ENCODE assay signal across 13 cellular contexts in the genomic region with DNA sequence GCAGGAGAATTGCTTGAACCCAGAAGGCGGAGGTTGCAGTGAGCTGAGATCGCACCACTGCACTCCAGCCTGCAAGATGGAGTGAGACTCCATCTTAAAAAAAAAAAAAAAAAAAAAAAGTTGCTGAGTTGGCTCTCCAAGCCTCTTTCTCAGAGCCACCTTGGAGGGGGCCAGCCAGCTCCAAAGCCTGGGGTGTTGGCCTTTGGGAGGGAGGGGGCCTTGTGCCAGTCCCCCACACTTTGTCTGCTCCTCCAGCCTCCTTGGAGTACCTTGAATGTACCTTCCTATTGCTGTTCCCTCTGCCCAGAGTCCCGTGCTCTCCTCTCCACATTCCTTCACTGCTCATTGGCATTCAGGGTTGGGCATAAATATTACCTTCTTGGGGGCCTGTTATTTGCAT.
DNase-seq lines count a peak whose midpoint lies in the region; ATAC-seq, FAIRE-seq and TF ChIP-seq lines count a peak whose summit lies in the region.
"Had no signal": no experiment of that assay in that cellular context is flagged by ENCODE, and none has a peak within 500 bp of the region (broad histone marks: within the 10 kb centered on the region; RNA-seq: fewer than 3 reads in every experiment).

No MANE protein-coding gene starts in this region.

- no peak overlapping the region for H3K4me3 ChIP-seq in CD4-positive, CD25-positive, alpha-beta regulatory T cell (ENCODE audit: low read depth, low read length)
- H3K4me3 ChIP-seq in Loucy (ENCODE audit: low read length, poor library complexity, severe bottlenecking) (no peak overlapping the region), ovary (no peak overlapping the region), foreskin fibroblast (ENCODE audit: low read depth in 1 of 2, low read length in 2 of 2) (no peak overlapping the region)

- no peaks in the 10 kb centered on the region for H3K9me2 ChIP-seq in Loucy (replicated peaks; ENCODE audit: low read depth, low read length)

- peaks cover 53% of the 10 kb centered on the region for H3K4me1 ChIP-seq in CD4-positive, CD25-positive, alpha-beta regulatory T cell (ENCODE audit: control insufficient read depth, insufficient read depth, low read length, poor library complexity, severe bottlenecking)
- peaks cover 37% of the 10 kb centered on the region for H3K4me1 ChIP-seq in Loucy (ENCODE audit: insufficient read depth, low read length, poor library complexity, severe bottlenecking)
- H3K4me1 ChIP-seq in ovary (ENCODE audit: insufficient read depth) = peaks cover 17% of the 10 kb centered on the region

- TF ChIP-seq CTCF in Loucy (conservative IDR thresholded peaks at IDR 0.05; ENCODE audit: low read length) (no peak), endothelial cell (IDR thresholded peaks at IDR 0.05; ENCODE audit: unreplicated experiment) (no peak), ovary (IDR thresholded peaks at IDR 0.05) (no peak), foreskin fibroblast (IDR thresholded peaks at IDR 0.05; ENCODE audit: low read depth, low read length) (no peak)

- no peak for TF ChIP-seq EP300 in ovary (IDR thresholded peaks at IDR 0.05)

- WGBS in ovary, 3 donors = 95 to 100% (median 96%) methylated on average over 3 of the region's 3 CpGs

- no peaks in the 10 kb centered on the region for H4K20me1 ChIP-seq in Loucy (ENCODE audit: insufficient read depth, low read length, poor library complexity, severe bottlenecking)

- H3K27me3 ChIP-seq in CD4-positive, CD25-positive, alpha-beta regulatory T cell (ENCODE audit: control insufficient read depth, insufficient read depth, low read length) = no peaks in the 10 kb centered on the region
- no peaks in the 10 kb centered on the region for H3K27me3 ChIP-seq in Loucy (ENCODE audit: insufficient read depth, low read length, poor library complexity, severe bottlenecking)
- H3K27me3 ChIP-seq in ovary = no peaks in the 10 kb centered on the region

- FAIRE-seq in frontal cortex (lab: Jason Lieb, UNC) = no peak
- FAIRE-seq: TTC549 had no signal

- H3K79me2 ChIP-seq in Loucy (ENCODE audit: insufficient read depth, low read length) = peaks cover 24% of the 10 kb centered on the region; the same call in 1 of the 2 replicates

- peak overlapping the region; percentile 66 for H3K9ac ChIP-seq in Loucy (ENCODE audit: low read depth, low read length, poor library complexity, severe bottlenecking)

- no peak overlapping the region for H2AFZ ChIP-seq in Loucy (ENCODE audit: low read length)

- H3K36me3 Mint-ChIP-seq in CD4-positive, CD25-positive, alpha-beta regulatory T cell = peaks cover 5% of the 10 kb centered on the region
- H3K36me3 Mint-ChIP-seq in endothelial cell (ENCODE audit: low read depth, unreplicated experiment) = peaks cover 25% of the 10 kb centered on the region

- H3K36me3 ChIP-seq in CD4-positive, CD25-positive, alpha-beta regulatory T cell (ENCODE audit: control insufficient read depth, insufficient read depth, low read length) = no peaks in the 10 kb centered on the region
- no peaks in the 10 kb centered on the region; the same call in 1 of the 2 replicates for H3K36me3 ChIP-seq in Loucy (ENCODE audit: insufficient read depth, low read length)
- no peaks in the 10 kb centered on the region for H3K36me3 ChIP-seq in ovary

- H3F3A ChIP-seq in Loucy (ENCODE audit: low read depth) = no peaks in the 10 kb centered on the region

- no peak for ATAC-seq in CD4-positive, CD25-positive, alpha-beta regulatory T cell (ENCODE audit: low read depth in 2 of 2)

- peaks cover 20 to 69% (median 53%) of the 10 kb centered on the region in 4 donors for H3K4me1 Mint-ChIP-seq in CD4-positive, CD25-positive, alpha-beta regulatory T cell
- peaks cover 85% of the 10 kb centered on the region for H3K4me1 Mint-ChIP-seq in endothelial cell (ENCODE audit: unreplicated experiment)

- no peaks in the 10 kb centered on the region for H3K9me3 Mint-ChIP-seq in CD4-positive, CD25-positive, alpha-beta regulatory T cell
- H3K9me3 Mint-ChIP-seq in endothelial cell (ENCODE audit: unreplicated experiment) = no peaks in the 10 kb centered on the region
- H3K9me3 Mint-ChIP-seq: neural crest cell had no signal

- intact Hi-C loops in ovary (cut with DNase I) = no loop called here

- no peak for TF ChIP-seq POLR2A in ovary (IDR thresholded peaks at IDR 0.05)

- H3K9me3 ChIP-seq in CD4-positive, CD25-positive, alpha-beta regulatory T cell (ENCODE audit: control insufficient read depth in 2 of 2, low read length in 2 of 2) = no peaks in the 10 kb centered on the region
- H3K9me3 ChIP-seq in Loucy (ENCODE audit: insufficient read depth, low read depth, low read length) (no peaks in the 10 kb centered on the region), ovary (no peaks in the 10 kb centered on the region)

- H3K27ac Mint-ChIP-seq in CD4-positive, CD25-positive, alpha-beta regulatory T cell = peak overlapping the region; percentile 96 to 99 (median 98)
- H3K27ac Mint-ChIP-seq in endothelial cell (ENCODE audit: unreplicated experiment) = peak overlapping the region; percentile 99

- DNase-seq in CD4-positive, CD25-positive, alpha-beta regulatory T cell = no peak
- DNase-seq in endothelial cell (ENCODE audit: low spot score) (no peak), ovary (peak in 2 of 5 donors; percentile 21 to 22), NCI-H345 (lab: John Stamatoyannopoulos, UW) (no peak), GF-D8 (lab: John Stamatoyannopoulos, UW) (no peak), frontal cortex (ENCODE audit: low spot score in 2 of 2) (no peak), foreskin fibroblast (no peak)
- DNase-seq: NCI-H1105 had no signal

- peak overlapping the region; percentile 92 for H3K27ac ChIP-seq in CD4-positive, CD25-positive, alpha-beta regulatory T cell (ENCODE audit: insufficient read depth, low read length, poor library complexity, severe bottlenecking)
- peak overlapping the region; percentile 16 to 72 for H3K27ac ChIP-seq in ovary
- H3K27ac ChIP-seq: C4-2B, RWPE1 had no signal

- peak overlapping the region in 3 of 4 donors; percentile 76 to 78 (median 76) for H3K4me3 Mint-ChIP-seq in CD4-positive, CD25-positive, alpha-beta regulatory T cell
- H3K4me3 Mint-ChIP-seq in endothelial cell (ENCODE audit: unreplicated experiment) = peak overlapping the region; percentile 87
- H3K4me3 Mint-ChIP-seq: neural crest cell had no signal

- H3K27me3 Mint-ChIP-seq in CD4-positive, CD25-positive, alpha-beta regulatory T cell = no peaks in the 10 kb centered on the region
- H3K27me3 Mint-ChIP-seq in endothelial cell (ENCODE audit: unreplicated experiment) = peaks cover 24% of the 10 kb centered on the region

- H3K4me2 ChIP-seq in Loucy (ENCODE audit: low read depth, low read length, poor library complexity, severe bottlenecking) = peak overlapping the region; percentile 67
